12 cellular contexts compared by ENCODE assay signal in the genomic region with DNA sequence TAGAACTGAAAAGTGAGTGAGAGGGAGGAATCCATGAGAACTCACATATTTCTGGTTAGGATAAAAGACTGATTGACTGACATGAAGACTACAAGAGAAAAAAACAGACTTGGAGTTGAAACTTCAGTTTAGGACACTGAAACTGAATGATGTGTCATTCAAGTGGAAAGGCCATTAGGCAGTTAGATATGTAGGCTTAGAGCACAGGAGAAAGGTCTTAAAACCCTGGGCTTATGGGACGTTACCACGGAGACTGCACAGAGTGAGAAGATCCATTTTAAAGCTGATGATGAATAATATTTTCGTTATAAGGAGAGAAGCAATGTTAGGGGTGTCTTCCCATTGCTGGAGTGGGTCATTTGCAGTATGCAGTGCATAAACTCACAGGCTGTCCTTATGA.
DNase-seq lines count a peak whose midpoint lies in the region; ATAC-seq and TF ChIP-seq lines count a peak whose summit lies in the region.
"Had no signal": no experiment of that assay in that cellular context is flagged by ENCODE, and none has a peak within 500 bp of the region (broad histone marks: within the 10 kb centered on the region; RNA-seq: fewer than 3 reads in every experiment).

No MANE protein-coding gene starts in this region.

- H3K4me1 Mint-ChIP-seq in CD8-positive, alpha-beta T cell (ENCODE audit: low read depth): peaks cover 73% of the 10 kb centered on the region
- peaks cover 63% of the 10 kb centered on the region for H3K4me1 Mint-ChIP-seq in activated naive CD8-positive, alpha-beta T cell treated with anti-CD3 and anti-CD28 coated beads for 36 hours
- H3K4me1 Mint-ChIP-seq in mesothelial cell of epicardium: peaks cover 71% of the 10 kb centered on the region

- CTCF ChIA-PET in CD8-positive, alpha-beta T cell (lab: Charles Lee): interaction anchor here (1.0 to 1.4 kb wide), 2 partner anchors 19 to 59 kb away, joined by 3 read pairs; no protein-coding TSS in a partner anchor
- CTCF ChIA-PET in HEK293T (lab: Yijun Ruan, JAX): interaction anchor here (1.0 kb wide), 1 partner anchor 64 kb away, joined by 3 read pairs; the partner anchor contains the start of gene MAML2

- no peaks in the 10 kb centered on the region for H3K36me3 ChIP-seq in CD8-positive, alpha-beta T cell (ENCODE audit: insufficient read depth, low read length)
- no peaks in the 10 kb centered on the region for H3K36me3 ChIP-seq in adrenal gland (replicated peaks in 1 of 2)

- H3K27me3 Mint-ChIP-seq in CD8-positive, alpha-beta T cell (ENCODE audit: low read depth): no peaks in the 10 kb centered on the region
- no peaks in the 10 kb centered on the region for H3K27me3 Mint-ChIP-seq in activated naive CD8-positive, alpha-beta T cell treated with anti-CD3 and anti-CD28 coated beads for 36 hours
- H3K27me3 Mint-ChIP-seq in mesothelial cell of epicardium (ENCODE audit: low read depth): no peaks in the 10 kb centered on the region

- no peaks in the 10 kb centered on the region for H3K9me3 ChIP-seq in CD8-positive, alpha-beta T cell (ENCODE audit: low read length)
- H3K9me3 ChIP-seq in adrenal gland (replicated peaks in 1 of 3): no peaks in the 10 kb centered on the region

- H3K9me3 Mint-ChIP-seq in CD8-positive, alpha-beta T cell: no peaks in the 10 kb centered on the region
- no peaks in the 10 kb centered on the region for H3K9me3 Mint-ChIP-seq in activated naive CD8-positive, alpha-beta T cell treated with anti-CD3 and anti-CD28 coated beads for 36 hours
- H3K9me3 Mint-ChIP-seq in mesothelial cell of epicardium: no peaks in the 10 kb centered on the region

- no peak overlapping the region for H3K27ac ChIP-seq in CD8-positive, alpha-beta T cell (ENCODE audit: low read depth, low read length)
- no peak overlapping the region for H3K27ac ChIP-seq in adrenal gland

- H3K36me3 Mint-ChIP-seq in CD8-positive, alpha-beta T cell: peaks cover 26% of the 10 kb centered on the region
- peaks cover 41% of the 10 kb centered on the region for H3K36me3 Mint-ChIP-seq in activated naive CD8-positive, alpha-beta T cell treated with anti-CD3 and anti-CD28 coated beads for 36 hours
- H3K36me3 Mint-ChIP-seq in mesothelial cell of epicardium: peaks cover 2% of the 10 kb centered on the region

- no peak for TF ChIP-seq POLR2A in adrenal gland (IDR thresholded peaks at IDR 0.05)

- H3K4me1 ChIP-seq in CD8-positive, alpha-beta T cell (ENCODE audit: insufficient read depth, low read length): peaks cover 47% of the 10 kb centered on the region
- H3K4me1 ChIP-seq in adrenal gland (replicated peaks in 1 of 2): peaks cover 0 to 27% of the 10 kb centered on the region in 2 donors

- no peak for TF ChIP-seq CTCF in CD8-positive, alpha-beta T cell (IDR thresholded peaks at IDR 0.05)
- TF ChIP-seq CTCF in mesothelial cell of epicardium (IDR thresholded peaks at IDR 0.05; ENCODE audit: unreplicated experiment) (no peak), adrenal gland (IDR thresholded peaks at IDR 0.05) (no peak)

- H3K4me3 Mint-ChIP-seq in CD8-positive, alpha-beta T cell: no peak overlapping the region
- H3K4me3 Mint-ChIP-seq in activated naive CD8-positive, alpha-beta T cell treated with anti-CD3 and anti-CD28 coated beads for 36 hours: no peak overlapping the region
- no peak overlapping the region for H3K4me3 Mint-ChIP-seq in mesothelial cell of epicardium

- intact Hi-C loops in CD8-positive, alpha-beta T cell (cut with DNase I, micrococcal nuclease): loop anchor here in 1 of 2 experiments (2.0 kb wide), 1 partner anchor 14 kb away; no protein-coding TSS in a partner anchor
- intact Hi-C loops in posterior vena cava (cut with DNase I): no loop called here
- intact Hi-C loops in adrenal gland (cut with DNase I): no loop called here

- peak overlapping the region; percentile 58 for H3K27ac Mint-ChIP-seq in CD8-positive, alpha-beta T cell
- H3K27ac Mint-ChIP-seq in activated naive CD8-positive, alpha-beta T cell treated with anti-CD3 and anti-CD28 coated beads for 36 hours: peak overlapping the region; percentile 68
- H3K27ac Mint-ChIP-seq in mesothelial cell of epicardium: peak overlapping the region; percentile 78

- no peaks in the 10 kb centered on the region for H3K27me3 ChIP-seq in CD8-positive, alpha-beta T cell (ENCODE audit: insufficient read depth, low read length)
- no peaks in the 10 kb centered on the region for H3K27me3 ChIP-seq in adrenal gland

- 79 to 83% (median 82%) methylated on average over 3 of the region's 3 CpGs for WGBS in adrenal gland, 4 donors

- H3K4me3 ChIP-seq in CD8-positive, alpha-beta T cell (ENCODE audit: low read depth, low read length): no peak overlapping the region
- H3K4me3 ChIP-seq in adrenal gland: no peak overlapping the region

- POLR2A ChIA-PET in CD8-positive, alpha-beta T cell (lab: Charles Lee): no interaction called here
- POLR2A ChIA-PET in HEK293T (lab: Yijun Ruan, JAX): interaction anchor here (0.6 to 1.4 kb wide), 2 partner anchors 36 to 43 kb away, joined by 3 to 5 read pairs; no protein-coding TSS in a partner anchor

- DNase-seq in CD8-positive, alpha-beta T cell: no peak
- no peak for DNase-seq in HEK293T (ENCODE audit: extremely low spot score)
- no peak for DNase-seq in activated naive CD8-positive, alpha-beta T cell treated with anti-CD3 and anti-CD28 coated beads for 36 hours
- no peak for DNase-seq in mesothelial cell of epicardium (ENCODE audit: low spot score in 2 of 2, unreplicated experiment in 2 of 2)
- no peak for DNase-seq in posterior vena cava (ENCODE audit: low spot score)
- DNase-seq in adrenal gland: no peak
- DNase-seq: activated CD4-positive, CD25-positive, alpha-beta regulatory T cell treated with anti-CD3 and anti-CD28 coated beads, Interleukin-2, amount 50 U/mL, for 72 hours; C1 segment of cervical spinal cord; KBM-7; SHP77 had no signal

- ATAC-seq in CD8-positive, alpha-beta T cell: no peak
- no peak for ATAC-seq in GM21737 (IDR thresholded peaks at IDR 0.05; ENCODE audit: unreplicated experiment)
- no peak for ATAC-seq in HG02981 (IDR thresholded peaks at IDR 0.05; ENCODE audit: unreplicated experiment)

TF ChIP-seq in HEK293T, 16 proteins besides CTCF, POLR2A, EP300 and RAD21:
- no peak for TF ChIP-seq BHLHE40 (IDR thresholded peaks at IDR 0.05; ENCODE audit: borderline replicate concordance)
- TF ChIP-seq PKNOX1 (IDR thresholded peaks at IDR 0.05): peak; percentile 76
- no peak for TF ChIP-seq SP1 (IDR thresholded peaks at IDR 0.05)
